ENCODE assay signal across 2 cellular contexts in genomic region chr2:26435106-26435505, GRCh38.
TF ChIP-seq lines count a peak whose summit lies in the region.

No MANE protein-coding gene starts in this region.

TF ChIP-seq in HepG2, 621 proteins besides CTCF, POLR2A, EP300 and RAD21:
- TF ChIP-seq ZNF569 (CRISPR knock-in tag; IDR thresholded peaks at IDR 0.05; ENCODE audit: borderline replicate concordance) (no peak), SCMH1 (CRISPR knock-in tag; IDR thresholded peaks at IDR 0.05; ENCODE audit: borderline replicate concordance) (no peak), MAFF (IDR thresholded peaks at IDR 0.05; ENCODE audit: low read depth, low read length) (peak; percentile 57; the same call in 1 of the 2 replicates), ZNF230 (CRISPR knock-in tag; IDR thresholded peaks at IDR 0.05) (no peak), SMAD9 (CRISPR knock-in tag; IDR thresholded peaks at IDR 0.05) (no peak), ZNF496 (CRISPR knock-in tag; IDR thresholded peaks at IDR 0.05; ENCODE audit: insufficient replicate concordance) (no peak), KLF15 (CRISPR knock-in tag; IDR thresholded peaks at IDR 0.05; ENCODE audit: borderline replicate concordance) (no peak), MAFK (conservative IDR thresholded peaks at IDR 0.05 in 1 of 2, IDR thresholded peaks at IDR 0.05 in 1 of 2; ENCODE audit: low read length in 2 of 2) (peak; percentile 27 to 52; a peak in 1 of 4 replicates)

TF ChIP-seq in H1, 55 proteins besides CTCF, POLR2A, EP300 and RAD21:
- TF ChIP-seq USF2 (IDR thresholded peaks at IDR 0.05; ENCODE audit: low read length) (no peak), SAP30 (IDR thresholded peaks at IDR 0.05; ENCODE audit: insufficient read depth, insufficient replicate concordance, low read length) (no peak), CREB1 (IDR thresholded peaks at IDR 0.05) (no peak), CBX8 (IDR thresholded peaks at IDR 0.05; ENCODE audit: borderline replicate concordance, low read depth, low read length) (no peak), RNF2 (IDR thresholded peaks at IDR 0.05; ENCODE audit: borderline replicate concordance, low read depth, low read length, missing control alignments, poor library complexity, severe bottlenecking) (no peak), CHD1 (IDR thresholded peaks at IDR 0.05; ENCODE audit: low read depth, low read length) (no peak), RXRA (IDR thresholded peaks at IDR 0.05; ENCODE audit: insufficient read depth, low read depth, low read length) (no peak), TAF7 (optimal IDR thresholded peaks at IDR 0.05; ENCODE audit: borderline replicate concordance, low read depth, low read length) (no peak), ATF3 (IDR thresholded peaks at IDR 0.05; ENCODE audit: insufficient read depth, low read depth, low read length) (no peak), HDAC6 (IDR thresholded peaks at IDR 0.05; ENCODE audit: low read depth, low read length) (no peak), GTF2F1 (IDR thresholded peaks at IDR 0.05; ENCODE audit: borderline replicate concordance, low read depth, low read length) (no peak), KDM4A (IDR thresholded peaks at IDR 0.05; ENCODE audit: low read depth, low read length, severe bottlenecking) (no peak), SP4 (IDR thresholded peaks at IDR 0.05; ENCODE audit: low read length) (no peak), POLR2AphosphoS5 (IDR thresholded peaks at IDR 0.05; ENCODE audit: low read depth, low read length) (no peak)
